Comparison of ENCODE assay signal across 1 cellular context in the genomic region with DNA sequence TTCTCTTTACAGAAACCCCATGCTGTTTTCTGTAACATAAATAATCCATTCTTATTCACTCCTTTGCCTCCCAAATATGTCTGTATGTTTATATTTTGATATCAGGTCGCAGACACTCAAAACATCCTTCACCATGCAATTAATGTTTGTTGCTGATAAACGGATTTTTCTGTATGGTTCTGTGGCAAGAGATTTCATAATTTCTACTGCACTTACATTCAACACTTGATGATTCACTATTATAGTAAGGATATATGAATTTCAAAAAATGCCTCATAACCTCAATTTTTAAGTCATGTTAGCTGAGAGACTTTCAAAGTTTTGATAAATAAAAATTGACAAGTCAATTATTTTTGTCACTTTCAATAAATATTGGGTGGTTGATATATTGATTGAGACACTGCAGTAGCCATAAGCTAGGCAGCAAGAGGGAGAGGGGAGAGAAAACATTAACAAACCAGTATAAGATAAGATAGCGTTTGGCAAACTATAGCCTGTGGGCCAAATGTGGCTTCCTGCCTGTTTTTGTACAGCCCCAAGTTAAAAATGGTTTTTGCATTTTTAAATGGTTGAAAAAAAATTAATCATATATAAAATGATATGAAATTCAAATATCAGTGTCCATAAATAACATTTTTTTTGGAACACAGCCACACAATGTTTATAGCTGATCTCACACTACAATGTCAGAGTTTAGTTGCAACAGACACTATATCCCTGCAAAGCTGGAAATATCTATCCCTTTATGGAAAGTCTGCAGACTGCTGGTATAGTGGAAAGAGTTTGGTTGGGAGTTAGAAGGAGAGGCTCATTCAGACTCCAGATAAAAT.
TF ChIP-seq lines count a peak whose summit lies in the region.

No MANE protein-coding gene starts in this region.

TF ChIP-seq in HepG2, 621 proteins besides CTCF, POLR2A, EP300 and RAD21:
- TF ChIP-seq KAT7 (CRISPR knock-in tag; IDR thresholded peaks at IDR 0.05; ENCODE audit: borderline replicate concordance) (no peak), ZNF768 (CRISPR knock-in tag; IDR thresholded peaks at IDR 0.05) (no peak), TFDP2 (CRISPR knock-in tag; IDR thresholded peaks at IDR 0.05) (no peak), E2F5 (CRISPR knock-in tag; conservative IDR thresholded peaks at IDR 0.05) (no peak), ZBTB1 (CRISPR knock-in tag; IDR thresholded peaks at IDR 0.05; ENCODE audit: borderline replicate concordance) (no peak), CEBPG (CRISPR knock-in tag; IDR thresholded peaks at IDR 0.05) (no peak)
